ENCODE assay signal across 1 cellular context in the genomic region with DNA sequence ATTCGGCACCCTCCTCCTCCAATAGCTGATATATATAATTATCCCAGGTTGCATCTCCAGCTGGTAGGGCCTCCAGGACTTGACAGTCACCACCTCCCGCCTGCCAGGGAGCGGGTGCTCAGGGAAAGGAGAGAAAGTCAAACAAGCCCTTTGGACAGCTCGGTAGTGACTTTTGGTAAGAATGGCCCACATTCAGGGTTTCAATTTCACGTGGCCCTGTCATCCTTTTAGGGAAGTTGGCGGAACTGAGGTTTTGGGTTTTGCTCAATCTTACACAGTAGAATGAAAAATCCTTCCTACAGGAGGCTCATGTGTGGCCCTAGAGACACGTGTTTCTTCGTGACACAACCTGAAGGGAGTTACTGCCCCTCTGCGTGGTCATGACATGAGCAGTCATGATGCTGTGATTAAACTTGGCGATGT.
TF ChIP-seq lines count a peak whose summit lies in the region.

No MANE protein-coding gene starts in this region.

TF ChIP-seq in HepG2, 621 proteins besides CTCF, POLR2A, EP300 and RAD21 (continued from another document):
- TF ChIP-seq HNF4A (CRISPR knock-in tag; IDR thresholded peaks at IDR 0.05) (peak; percentile 81), SOX6 (IDR thresholded peaks at IDR 0.05) (no peak), SOX6 (CRISPR knock-in tag; IDR thresholded peaks at IDR 0.05) (no peak), ZFAT (CRISPR knock-in tag; conservative IDR thresholded peaks at IDR 0.05) (no peak), FOXA1 (IDR thresholded peaks at IDR 0.05) (no peak), FOXA1 (CRISPR knock-in tag; IDR thresholded peaks at IDR 0.05) (peak; percentile 72), FOSL2 (CRISPR knock-in tag; IDR thresholded peaks at IDR 0.05) (peak; percentile 13; the same call in 1 of the 2 replicates), EHMT2 (IDR thresholded peaks at IDR 0.05; ENCODE audit: borderline replicate concordance, low read depth, low read length) (no peak), ZNF749 (CRISPR knock-in tag; IDR thresholded peaks at IDR 0.05; ENCODE audit: borderline replicate concordance) (no peak), SOX5 (CRISPR knock-in tag; IDR thresholded peaks at IDR 0.05; ENCODE audit: borderline replicate concordance) (peak; percentile 31; the same call in 1 of the 2 replicates), ZNF143 (CRISPR knock-in tag; IDR thresholded peaks at IDR 0.05) (no peak), ZNF441 (CRISPR knock-in tag; IDR thresholded peaks at IDR 0.05; ENCODE audit: borderline replicate concordance) (0 out of 2 replicates have a peak, but pooled peaks have one; percentile 28), ZNF616 (CRISPR knock-in tag; IDR thresholded peaks at IDR 0.05; ENCODE audit: low read depth) (no peak), ELF3 (CRISPR knock-in tag; IDR thresholded peaks at IDR 0.05) (peak; percentile 23; the same call in 1 of the 2 replicates), SRF (IDR thresholded peaks at IDR 0.05; ENCODE audit: low read depth, low read length) (peak; percentile 82), DNMT1 (CRISPR knock-in tag; IDR thresholded peaks at IDR 0.05) (no peak), HDAC2 (CRISPR knock-in tag; IDR thresholded peaks at IDR 0.05) (peak; percentile 46; the same call in 1 of the 2 replicates), KDM6A (CRISPR knock-in tag; IDR thresholded peaks at IDR 0.05; ENCODE audit: low read depth) (0 out of 2 replicates have a peak, but pooled peaks have one; percentile 56), POLR2AphosphoS2 (IDR thresholded peaks at IDR 0.05; ENCODE audit: low read depth, low read length) (no peak), MAFK (conservative IDR thresholded peaks at IDR 0.05 in 1 of 2, IDR thresholded peaks at IDR 0.05 in 1 of 2; ENCODE audit: low read length in 2 of 2) (no peak), MXI1 (IDR thresholded peaks at IDR 0.05; ENCODE audit: borderline replicate concordance, low read depth, low read length) (no peak), NFE2L2 (IDR thresholded peaks at IDR 0.05; ENCODE audit: low read length) (no peak), ZNF20 (CRISPR knock-in tag; IDR thresholded peaks at IDR 0.05) (no peak), SIX4 (CRISPR knock-in tag; IDR thresholded peaks at IDR 0.05) (peak; percentile 38; the same call in 1 of the 2 replicates), ARHGAP35 (CRISPR knock-in tag; IDR thresholded peaks at IDR 0.05; ENCODE audit: borderline replicate concordance) (no peak), NR2C2 (CRISPR knock-in tag; IDR thresholded peaks at IDR 0.05; ENCODE audit: borderline replicate concordance) (no peak), FOXO1 (CRISPR knock-in tag; IDR thresholded peaks at IDR 0.05) (0 out of 2 replicates have a peak, but pooled peaks have one; percentile 21), SAP130 (CRISPR knock-in tag; IDR thresholded peaks at IDR 0.05; ENCODE audit: low read depth) (peak; percentile 48; the same call in 1 of the 2 replicates), PITX1 (CRISPR knock-in tag; IDR thresholded peaks at IDR 0.05) (peak; percentile 48; the same call in 1 of the 2 replicates), ZKSCAN8 (CRISPR knock-in tag; IDR thresholded peaks at IDR 0.05; ENCODE audit: borderline replicate concordance) (no peak), GATAD2A (CRISPR knock-in tag; IDR thresholded peaks at IDR 0.05) (peak; percentile 45; the same call in 1 of the 2 replicates), ZNF17 (CRISPR knock-in tag; IDR thresholded peaks at IDR 0.05) (no peak)
- TF ChIP-seq, protein P1, sequence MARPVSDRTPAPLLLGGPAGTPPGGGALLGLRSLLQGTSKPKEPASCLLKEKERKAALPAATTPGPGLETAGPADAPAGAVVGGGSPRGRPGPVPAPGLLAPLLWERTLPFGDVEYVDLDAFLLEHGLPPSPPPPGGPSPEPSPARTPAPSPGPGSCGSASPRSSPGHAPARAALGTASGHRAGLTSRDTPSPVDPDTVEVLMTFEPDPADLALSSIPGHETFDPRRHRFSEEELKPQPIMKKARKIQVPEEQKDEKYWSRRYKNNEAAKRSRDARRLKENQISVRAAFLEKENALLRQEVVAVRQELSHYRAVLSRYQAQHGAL (CRISPR knock-in tag; IDR thresholded peaks at IDR 0.05; ENCODE audit: not compliant biosample characterization): no peak
- TF ChIP-seq, protein P2, sequence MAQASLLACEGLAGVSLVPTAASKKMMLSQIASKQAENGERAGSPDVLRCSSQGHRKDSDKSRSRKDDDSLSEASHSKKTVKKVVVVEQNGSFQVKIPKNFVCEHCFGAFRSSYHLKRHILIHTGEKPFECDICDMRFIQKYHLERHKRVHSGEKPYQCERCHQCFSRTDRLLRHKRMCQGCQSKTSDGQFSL (CRISPR knock-in tag; IDR thresholded peaks at IDR 0.05): no peak
- TF ChIP-seq, protein P3, sequence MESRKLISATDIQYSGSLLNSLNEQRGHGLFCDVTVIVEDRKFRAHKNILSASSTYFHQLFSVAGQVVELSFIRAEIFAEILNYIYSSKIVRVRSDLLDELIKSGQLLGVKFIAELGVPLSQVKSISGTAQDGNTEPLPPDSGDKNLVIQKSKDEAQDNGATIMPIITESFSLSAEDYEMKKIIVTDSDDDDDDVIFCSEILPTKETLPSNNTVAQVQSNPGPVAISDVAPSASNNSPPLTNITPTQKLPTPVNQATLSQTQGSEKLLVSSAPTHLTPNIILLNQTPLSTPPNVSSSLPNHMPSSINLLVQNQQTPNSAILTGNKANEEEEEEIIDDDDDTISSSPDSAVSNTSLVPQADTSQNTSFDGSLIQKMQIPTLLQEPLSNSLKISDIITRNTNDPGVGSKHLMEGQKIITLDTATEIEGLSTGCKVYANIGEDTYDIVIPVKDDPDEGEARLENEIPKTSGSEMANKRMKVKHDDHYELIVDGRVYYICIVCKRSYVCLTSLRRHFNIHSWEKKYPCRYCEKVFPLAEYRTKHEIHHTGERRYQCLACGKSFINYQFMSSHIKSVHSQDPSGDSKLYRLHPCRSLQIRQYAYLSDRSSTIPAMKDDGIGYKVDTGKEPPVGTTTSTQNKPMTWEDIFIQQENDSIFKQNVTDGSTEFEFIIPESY (CRISPR knock-in tag; IDR thresholded peaks at IDR 0.05): peak; percentile 75
- TF ChIP-seq, protein P4, sequence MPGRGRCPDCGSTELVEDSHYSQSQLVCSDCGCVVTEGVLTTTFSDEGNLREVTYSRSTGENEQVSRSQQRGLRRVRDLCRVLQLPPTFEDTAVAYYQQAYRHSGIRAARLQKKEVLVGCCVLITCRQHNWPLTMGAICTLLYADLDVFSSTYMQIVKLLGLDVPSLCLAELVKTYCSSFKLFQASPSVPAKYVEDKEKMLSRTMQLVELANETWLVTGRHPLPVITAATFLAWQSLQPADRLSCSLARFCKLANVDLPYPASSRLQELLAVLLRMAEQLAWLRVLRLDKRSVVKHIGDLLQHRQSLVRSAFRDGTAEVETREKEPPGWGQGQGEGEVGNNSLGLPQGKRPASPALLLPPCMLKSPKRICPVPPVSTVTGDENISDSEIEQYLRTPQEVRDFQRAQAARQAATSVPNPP (CRISPR knock-in tag; IDR thresholded peaks at IDR 0.05): no peak
- TF ChIP-seq, protein P5, sequence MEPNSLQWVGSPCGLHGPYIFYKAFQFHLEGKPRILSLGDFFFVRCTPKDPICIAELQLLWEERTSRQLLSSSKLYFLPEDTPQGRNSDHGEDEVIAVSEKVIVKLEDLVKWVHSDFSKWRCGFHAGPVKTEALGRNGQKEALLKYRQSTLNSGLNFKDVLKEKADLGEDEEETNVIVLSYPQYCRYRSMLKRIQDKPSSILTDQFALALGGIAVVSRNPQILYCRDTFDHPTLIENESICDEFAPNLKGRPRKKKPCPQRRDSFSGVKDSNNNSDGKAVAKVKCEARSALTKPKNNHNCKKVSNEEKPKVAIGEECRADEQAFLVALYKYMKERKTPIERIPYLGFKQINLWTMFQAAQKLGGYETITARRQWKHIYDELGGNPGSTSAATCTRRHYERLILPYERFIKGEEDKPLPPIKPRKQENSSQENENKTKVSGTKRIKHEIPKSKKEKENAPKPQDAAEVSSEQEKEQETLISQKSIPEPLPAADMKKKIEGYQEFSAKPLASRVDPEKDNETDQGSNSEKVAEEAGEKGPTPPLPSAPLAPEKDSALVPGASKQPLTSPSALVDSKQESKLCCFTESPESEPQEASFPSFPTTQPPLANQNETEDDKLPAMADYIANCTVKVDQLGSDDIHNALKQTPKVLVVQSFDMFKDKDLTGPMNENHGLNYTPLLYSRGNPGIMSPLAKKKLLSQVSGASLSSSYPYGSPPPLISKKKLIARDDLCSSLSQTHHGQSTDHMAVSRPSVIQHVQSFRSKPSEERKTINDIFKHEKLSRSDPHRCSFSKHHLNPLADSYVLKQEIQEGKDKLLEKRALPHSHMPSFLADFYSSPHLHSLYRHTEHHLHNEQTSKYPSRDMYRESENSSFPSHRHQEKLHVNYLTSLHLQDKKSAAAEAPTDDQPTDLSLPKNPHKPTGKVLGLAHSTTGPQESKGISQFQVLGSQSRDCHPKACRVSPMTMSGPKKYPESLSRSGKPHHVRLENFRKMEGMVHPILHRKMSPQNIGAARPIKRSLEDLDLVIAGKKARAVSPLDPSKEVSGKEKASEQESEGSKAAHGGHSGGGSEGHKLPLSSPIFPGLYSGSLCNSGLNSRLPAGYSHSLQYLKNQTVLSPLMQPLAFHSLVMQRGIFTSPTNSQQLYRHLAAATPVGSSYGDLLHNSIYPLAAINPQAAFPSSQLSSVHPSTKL (CRISPR knock-in tag; IDR thresholded peaks at IDR 0.05): peak; percentile 38; the same call in 1 of the 2 replicates
- TF ChIP-seq, protein P6, sequence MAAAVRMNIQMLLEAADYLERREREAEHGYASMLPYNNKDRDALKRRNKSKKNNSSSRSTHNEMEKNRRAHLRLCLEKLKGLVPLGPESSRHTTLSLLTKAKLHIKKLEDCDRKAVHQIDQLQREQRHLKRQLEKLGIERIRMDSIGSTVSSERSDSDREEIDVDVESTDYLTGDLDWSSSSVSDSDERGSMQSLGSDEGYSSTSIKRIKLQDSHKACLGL (CRISPR knock-in tag; IDR thresholded peaks at IDR 0.05): no peak
- TF ChIP-seq, protein P7, sequence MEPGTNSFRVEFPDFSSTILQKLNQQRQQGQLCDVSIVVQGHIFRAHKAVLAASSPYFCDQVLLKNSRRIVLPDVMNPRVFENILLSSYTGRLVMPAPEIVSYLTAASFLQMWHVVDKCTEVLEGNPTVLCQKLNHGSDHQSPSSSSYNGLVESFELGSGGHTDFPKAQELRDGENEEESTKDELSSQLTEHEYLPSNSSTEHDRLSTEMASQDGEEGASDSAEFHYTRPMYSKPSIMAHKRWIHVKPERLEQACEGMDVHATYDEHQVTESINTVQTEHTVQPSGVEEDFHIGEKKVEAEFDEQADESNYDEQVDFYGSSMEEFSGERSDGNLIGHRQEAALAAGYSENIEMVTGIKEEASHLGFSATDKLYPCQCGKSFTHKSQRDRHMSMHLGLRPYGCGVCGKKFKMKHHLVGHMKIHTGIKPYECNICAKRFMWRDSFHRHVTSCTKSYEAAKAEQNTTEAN (CRISPR knock-in tag; conservative IDR thresholded peaks at IDR 0.05): no peak
- TF ChIP-seq, protein P8, sequence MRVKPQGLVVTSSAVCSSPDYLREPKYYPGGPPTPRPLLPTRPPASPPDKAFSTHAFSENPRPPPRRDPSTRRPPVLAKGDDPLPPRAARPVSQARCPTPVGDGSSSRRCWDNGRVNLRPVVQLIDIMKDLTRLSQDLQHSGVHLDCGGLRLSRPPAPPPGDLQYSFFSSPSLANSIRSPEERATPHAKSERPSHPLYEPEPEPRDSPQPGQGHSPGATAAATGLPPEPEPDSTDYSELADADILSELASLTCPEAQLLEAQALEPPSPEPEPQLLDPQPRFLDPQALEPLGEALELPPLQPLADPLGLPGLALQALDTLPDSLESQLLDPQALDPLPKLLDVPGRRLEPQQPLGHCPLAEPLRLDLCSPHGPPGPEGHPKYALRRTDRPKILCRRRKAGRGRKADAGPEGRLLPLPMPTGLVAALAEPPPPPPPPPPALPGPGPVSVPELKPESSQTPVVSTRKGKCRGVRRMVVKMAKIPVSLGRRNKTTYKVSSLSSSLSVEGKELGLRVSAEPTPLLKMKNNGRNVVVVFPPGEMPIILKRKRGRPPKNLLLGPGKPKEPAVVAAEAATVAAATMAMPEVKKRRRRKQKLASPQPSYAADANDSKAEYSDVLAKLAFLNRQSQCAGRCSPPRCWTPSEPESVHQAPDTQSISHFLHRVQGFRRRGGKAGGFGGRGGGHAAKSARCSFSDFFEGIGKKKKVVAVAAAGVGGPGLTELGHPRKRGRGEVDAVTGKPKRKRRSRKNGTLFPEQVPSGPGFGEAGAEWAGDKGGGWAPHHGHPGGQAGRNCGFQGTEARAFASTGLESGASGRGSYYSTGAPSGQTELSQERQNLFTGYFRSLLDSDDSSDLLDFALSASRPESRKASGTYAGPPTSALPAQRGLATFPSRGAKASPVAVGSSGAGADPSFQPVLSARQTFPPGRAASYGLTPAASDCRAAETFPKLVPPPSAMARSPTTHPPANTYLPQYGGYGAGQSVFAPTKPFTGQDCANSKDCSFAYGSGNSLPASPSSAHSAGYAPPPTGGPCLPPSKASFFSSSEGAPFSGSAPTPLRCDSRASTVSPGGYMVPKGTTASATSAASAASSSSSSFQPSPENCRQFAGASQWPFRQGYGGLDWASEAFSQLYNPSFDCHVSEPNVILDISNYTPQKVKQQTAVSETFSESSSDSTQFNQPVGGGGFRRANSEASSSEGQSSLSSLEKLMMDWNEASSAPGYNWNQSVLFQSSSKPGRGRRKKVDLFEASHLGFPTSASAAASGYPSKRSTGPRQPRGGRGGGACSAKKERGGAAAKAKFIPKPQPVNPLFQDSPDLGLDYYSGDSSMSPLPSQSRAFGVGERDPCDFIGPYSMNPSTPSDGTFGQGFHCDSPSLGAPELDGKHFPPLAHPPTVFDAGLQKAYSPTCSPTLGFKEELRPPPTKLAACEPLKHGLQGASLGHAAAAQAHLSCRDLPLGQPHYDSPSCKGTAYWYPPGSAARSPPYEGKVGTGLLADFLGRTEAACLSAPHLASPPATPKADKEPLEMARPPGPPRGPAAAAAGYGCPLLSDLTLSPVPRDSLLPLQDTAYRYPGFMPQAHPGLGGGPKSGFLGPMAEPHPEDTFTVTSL (CRISPR knock-in tag; IDR thresholded peaks at IDR 0.05; ENCODE audit: borderline replicate concordance): 0 out of 2 replicates have a peak, but pooled peaks have one; percentile 22
TF ChIP-seq in HepG2: peak in this region for 38.
